In the genomic region with DNA sequence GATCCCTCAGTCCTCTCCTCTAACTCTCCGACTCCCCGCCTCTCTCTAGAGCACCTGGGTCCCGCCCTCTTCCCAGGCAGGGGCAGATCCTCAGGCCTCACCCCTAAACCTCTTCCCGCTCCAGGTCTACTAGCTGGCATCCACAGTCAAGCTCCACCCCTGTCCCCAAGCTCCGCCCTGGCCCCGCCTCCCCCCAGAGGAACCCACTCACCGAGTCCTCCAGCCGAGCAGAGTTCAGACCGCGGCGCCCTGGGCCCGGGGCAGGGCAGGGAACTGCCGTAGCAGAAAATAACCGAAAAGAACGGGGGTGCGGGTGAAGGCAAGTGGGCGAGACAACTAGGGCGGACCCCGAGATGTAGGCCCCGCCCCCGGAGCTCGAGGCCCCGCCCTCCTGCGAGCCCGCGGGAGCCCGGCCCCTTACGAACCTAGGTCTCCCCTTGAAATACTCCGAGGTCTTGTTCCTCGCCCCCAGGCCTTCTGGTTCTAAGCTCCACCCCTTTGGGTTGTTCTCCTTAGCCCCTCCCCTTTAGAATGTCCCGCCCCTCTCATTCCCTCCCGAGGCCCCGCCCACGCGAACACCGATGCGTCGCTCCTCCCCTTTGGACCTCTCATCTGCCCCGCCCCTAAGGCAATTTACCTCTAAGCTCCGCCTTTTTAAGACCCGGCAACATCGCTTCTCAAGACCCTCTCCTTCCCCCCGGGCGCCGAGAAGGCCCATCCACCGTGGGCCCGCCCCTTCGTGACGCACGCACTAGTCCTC, we compare ENCODE assay signal across 8 cellular contexts. TPM values are rescaled to one million over a fixed set of nuclear protein-coding genes. Genes with fewer than 3 reads are reported as not detected.
A peak's percentile ranks its signal among the peaks of the same experiment; 100 is the strongest.
DNase-seq lines count a peak whose midpoint lies in the region; ATAC-seq and TF ChIP-seq lines count a peak whose summit lies in the region.

Gene GGN (minus strand): TSS at position 485 of the 760 bp plus-strand sequence. CDS start 773 bp downstream, outside the sequence.

- peak; percentile 88 for ATAC-seq in mucosa of descending colon
- ATAC-seq in GM19395 (IDR thresholded peaks at IDR 0.05; ENCODE audit: unreplicated experiment) = no peak

- peaks cover 21% of the 10 kb centered on the region for H3K36me3 ChIP-seq in HUES48 (ENCODE audit: control insufficient read depth, insufficient read depth, low read length)
- H3K36me3 ChIP-seq in mucosa of descending colon (ENCODE audit: low read depth) = no peaks in the 10 kb centered on the region

- H3K4me3 ChIP-seq in HUES48 (ENCODE audit: low read depth, low read length) (peak within 1 kb of the TSS; percentile 93), mucosa of descending colon (no peak within 1 kb of the TSS)

- H3K4me1 ChIP-seq in HUES48 (ENCODE audit: control insufficient read depth, insufficient read depth, low read length) = peaks cover 15% of the 10 kb centered on the region
- peaks cover 28% of the 10 kb centered on the region for H3K4me1 ChIP-seq in mucosa of descending colon (ENCODE audit: low read depth)

- peaks cover 7% of the 10 kb centered on the region for H3K27me3 ChIP-seq in HUES48 (ENCODE audit: control insufficient read depth, insufficient read depth, low read length)

- H3K9ac ChIP-seq in HUES48 (ENCODE audit: low read depth, low read length) = peak within 1 kb of the TSS; percentile 77

- H3K9me3 ChIP-seq in HUES48 (ENCODE audit: control insufficient read depth, insufficient read depth, low read length) = no peaks in the 10 kb centered on the region
- H3K9me3 ChIP-seq in mucosa of descending colon = no peaks in the 10 kb centered on the region

- TF ChIP-seq POLR2A in erythroblast (IDR thresholded peaks at IDR 0.05; ENCODE audit: low read length) = no peak

- TF ChIP-seq CTCF in mucosa of descending colon (IDR thresholded peaks at IDR 0.05) = no peak

- peak within 1 kb of the TSS; percentile 91 for H3K27ac ChIP-seq in HUES48 (ENCODE audit: low read depth, low read length)

- intact Hi-C loops in mucosa of descending colon (cut with DNase I, micrococcal nuclease) = no loop called here

- DNase-seq in GM04504 (ENCODE audit: low read depth) = peak; percentile 77
- DNase-seq in OCI-M1 (lab: John Stamatoyannopoulos, UW) = peak; percentile 90
- DNase-seq in activated T-cell treated with anti-CD3 and anti-CD28 coated beads for 48 hours (ENCODE audit: low read depth) = peak; percentile 80
- DNase-seq in erythroblast (lab: John Stamatoyannopoulos, UW) = peak; percentile 76 to 84
- peak; percentile 85 to 92 (median 89) for DNase-seq in mucosa of descending colon
- peak; percentile 59 to 76 for DNase-seq in stimulated activated CD8-positive, alpha-beta memory T cell treated with anti-CD3 and anti-CD28 coated beads, Interleukin-15, amount 100 ng/mL, for 48 hours (ENCODE audit: low read depth in 2 of 2)

RNA-seq across cellular contexts. Expression of gene GGN, which starts in this region (rescaled TPM):
- under 1 TPM in 2 of 3 donors, not detected in 1; 0.12 to 0.20 TPM for total RNA-seq in mucosa of descending colon

Comparison
In these comparisons a context has a peak if more than half of its experiments do, and no peak if none do; other contexts are left out.
1. Peak in DNase-seq and ATAC-seq in mucosa of descending colon; RNA of the gene not detected or under 1 TPM.